18 cellular contexts compared by ENCODE assay signal in the genomic region with DNA sequence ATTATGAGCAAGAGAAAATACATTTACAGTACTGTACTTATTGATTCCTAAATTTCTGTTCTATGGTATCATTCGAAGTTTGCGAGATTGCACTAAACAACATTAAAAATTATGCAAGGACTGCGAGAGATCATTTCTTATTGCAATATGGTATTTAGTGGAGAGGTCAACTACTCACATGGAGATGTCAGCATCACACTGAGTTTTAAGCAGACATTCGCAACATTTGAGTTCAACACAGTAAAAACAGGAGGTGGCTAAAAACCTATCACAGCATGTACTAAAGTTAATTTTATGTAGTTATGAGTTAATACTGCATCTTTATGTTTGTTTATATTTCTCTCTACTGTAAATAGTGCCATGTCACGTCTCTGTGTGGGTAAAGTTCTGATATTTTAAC. TPM values are rescaled to one million over a fixed set of nuclear protein-coding genes. Genes with fewer than 3 reads are reported as not detected.
DNase-seq lines count a peak whose midpoint lies in the region; ATAC-seq, FAIRE-seq and TF ChIP-seq lines count a peak whose summit lies in the region.
"Had no signal": no experiment of that assay in that cellular context is flagged by ENCODE, and none has a peak within 500 bp of the region (broad histone marks: within the 10 kb centered on the region; RNA-seq: fewer than 3 reads in every experiment).

No MANE protein-coding gene starts in this region.

- peak; percentile 80 for FAIRE-seq in H54 (lab: Jason Lieb, UNC)
- FAIRE-seq: GM12892, GM19239 had no signal

- DNase-seq in H54 (ENCODE audit: insufficient read length, low spot score) (no peak), Panc1 (ENCODE audit: low read depth, low spot score) (no peak), osteocyte (ENCODE audit: extremely low spot score, unreplicated experiment) (no peak), anterior cingulate cortex (lab: John Stamatoyannopoulos, UW) (no peak)
- DNase-seq in effector memory CD8-positive, alpha-beta T cell: no peak
- DNase-seq: Caco-2; CD4-positive, CD25-positive, alpha-beta regulatory T cell; CD8-positive, alpha-beta T cell; DMS153; DND-41 had no signal

- no peak overlapping the region for H3K4me3 Mint-ChIP-seq in osteocyte (ENCODE audit: unreplicated experiment)
- no peak overlapping the region for H3K4me3 Mint-ChIP-seq in effector memory CD8-positive, alpha-beta T cell
- H3K4me3 Mint-ChIP-seq: B cell; CD4-positive, CD25-positive, alpha-beta regulatory T cell; CD8-positive, alpha-beta T cell; GM23338 had no signal

- H3K4me1 Mint-ChIP-seq in osteocyte (ENCODE audit: unreplicated experiment): peaks cover 70% of the 10 kb centered on the region
- H3K4me1 Mint-ChIP-seq in effector memory CD8-positive, alpha-beta T cell (ENCODE audit: low read depth in 2 of 2): peaks cover 11 to 37% of the 10 kb centered on the region in 2 donors

- H3K9me3 Mint-ChIP-seq in osteocyte (ENCODE audit: unreplicated experiment): no peaks in the 10 kb centered on the region
- H3K9me3 Mint-ChIP-seq in effector memory CD8-positive, alpha-beta T cell: no peaks in the 10 kb centered on the region
- H3K9me3 Mint-ChIP-seq: CD4-positive, CD25-positive, alpha-beta regulatory T cell; CD8-positive, alpha-beta T cell; GM23338 had no signal

- intact Hi-C loops in Panc1 (cut with micrococcal nuclease; ENCODE audit: unreplicated experiment): no loop called here

- H3K27me3 Mint-ChIP-seq in osteocyte (ENCODE audit: unreplicated experiment): no peaks in the 10 kb centered on the region
- H3K27me3 Mint-ChIP-seq in effector memory CD8-positive, alpha-beta T cell: no peaks in the 10 kb centered on the region
- H3K27me3 Mint-ChIP-seq: B cell; CD4-positive, CD25-positive, alpha-beta regulatory T cell had no signal

- CTCF ChIA-PET in Panc1 (lab: Charles Lee): no interaction called here

- H3K27me3 ChIP-seq in Panc1 (ENCODE audit: control insufficient read depth, insufficient read depth, low read length): no peaks in the 10 kb centered on the region
- H3K27me3 ChIP-seq: BLaER1 had no signal

- POLR2A ChIA-PET in Panc1 (lab: Charles Lee): no interaction called here

- TF ChIP-seq CTCF in Panc1 (IDR thresholded peaks at IDR 0.05) (no peak), osteocyte (IDR thresholded peaks at IDR 0.05) (no peak)

- TF ChIP-seq POLR2A in H54 (IDR thresholded peaks at IDR 0.05; ENCODE audit: low read depth, low read length): no peak

- no peaks in the 10 kb centered on the region for H3K9me3 ChIP-seq in Panc1 (ENCODE audit: control insufficient read depth, insufficient read depth, low read depth, low read length)
- H3K9me3 ChIP-seq: BLaER1, Caco-2, HAP-1 had no signal

- H3K36me3 Mint-ChIP-seq in osteocyte (ENCODE audit: unreplicated experiment): peaks cover 2% of the 10 kb centered on the region
- H3K36me3 Mint-ChIP-seq in effector memory CD8-positive, alpha-beta T cell (ENCODE audit: insufficient read depth): peaks cover 4% of the 10 kb centered on the region

- H3K27ac ChIP-seq in Panc1 (ENCODE audit: low read length): no peak overlapping the region
- H3K27ac ChIP-seq: BLaER1, C4-2B had no signal

- peaks cover 30% of the 10 kb centered on the region for H3K4me1 ChIP-seq in Panc1 (ENCODE audit: control insufficient read depth, insufficient read depth, low read length)
- H3K4me1 ChIP-seq: BLaER1 had no signal

- H3K36me3 ChIP-seq in Panc1 (ENCODE audit: control insufficient read depth, insufficient read depth, low read length): 0 out of 2 replicates have a peak, but pooled peaks cover 2% of the 10 kb centered on the region
- H3K36me3 ChIP-seq: BLaER1, HAP-1 had no signal

- in situ Hi-C loops in Panc1 (cut with HindIII; ENCODE audit: low pct_unique_long_range_greater_than_20kb, low sequenced_read_pairs): no loop called here

- no peak overlapping the region for H3K4me3 ChIP-seq in Panc1 (ENCODE audit: low read depth in 2 of 2, low read length in 2 of 2)
- H3K4me3 ChIP-seq: BLaER1, GM23338, HAP-1 had no signal

- BruUV-seq in Panc1 (replicated peaks; lab: Mats Ljungman, UMichigan): TSS peak; percentile 6

- H3K27ac Mint-ChIP-seq in osteocyte (ENCODE audit: unreplicated experiment): peak overlapping the region; percentile 61
- no peak overlapping the region for H3K27ac Mint-ChIP-seq in effector memory CD8-positive, alpha-beta T cell
- H3K27ac Mint-ChIP-seq: B cell; CD4-positive, CD25-positive, alpha-beta regulatory T cell; CD8-positive, alpha-beta T cell; GM23338 had no signal

- no peak for ATAC-seq in Panc1
- no peak for ATAC-seq in effector memory CD8-positive, alpha-beta T cell (replicated peaks)
- ATAC-seq in GM21526 (IDR thresholded peaks at IDR 0.05; ENCODE audit: low FRiP score, unreplicated experiment): no peak
- ATAC-seq: CD8-positive, alpha-beta T cell; GM23338 had no signal

RNA-seq across cellular contexts. Expression of a gene that starts 53.5 kb away (rescaled TPM):
- total RNA-seq in Panc1 (2021; ENCODE audit: unreplicated experiment): 88.3 TPM
- 28.9 TPM for polyA plus RNA-seq in Panc1 (2012; ENCODE audit: insufficient read length)
- 118 and 120 TPM in 2 replicates for total RNA-seq in osteocyte
